ENCODE assay signal across 8 cellular contexts in the genomic region with DNA sequence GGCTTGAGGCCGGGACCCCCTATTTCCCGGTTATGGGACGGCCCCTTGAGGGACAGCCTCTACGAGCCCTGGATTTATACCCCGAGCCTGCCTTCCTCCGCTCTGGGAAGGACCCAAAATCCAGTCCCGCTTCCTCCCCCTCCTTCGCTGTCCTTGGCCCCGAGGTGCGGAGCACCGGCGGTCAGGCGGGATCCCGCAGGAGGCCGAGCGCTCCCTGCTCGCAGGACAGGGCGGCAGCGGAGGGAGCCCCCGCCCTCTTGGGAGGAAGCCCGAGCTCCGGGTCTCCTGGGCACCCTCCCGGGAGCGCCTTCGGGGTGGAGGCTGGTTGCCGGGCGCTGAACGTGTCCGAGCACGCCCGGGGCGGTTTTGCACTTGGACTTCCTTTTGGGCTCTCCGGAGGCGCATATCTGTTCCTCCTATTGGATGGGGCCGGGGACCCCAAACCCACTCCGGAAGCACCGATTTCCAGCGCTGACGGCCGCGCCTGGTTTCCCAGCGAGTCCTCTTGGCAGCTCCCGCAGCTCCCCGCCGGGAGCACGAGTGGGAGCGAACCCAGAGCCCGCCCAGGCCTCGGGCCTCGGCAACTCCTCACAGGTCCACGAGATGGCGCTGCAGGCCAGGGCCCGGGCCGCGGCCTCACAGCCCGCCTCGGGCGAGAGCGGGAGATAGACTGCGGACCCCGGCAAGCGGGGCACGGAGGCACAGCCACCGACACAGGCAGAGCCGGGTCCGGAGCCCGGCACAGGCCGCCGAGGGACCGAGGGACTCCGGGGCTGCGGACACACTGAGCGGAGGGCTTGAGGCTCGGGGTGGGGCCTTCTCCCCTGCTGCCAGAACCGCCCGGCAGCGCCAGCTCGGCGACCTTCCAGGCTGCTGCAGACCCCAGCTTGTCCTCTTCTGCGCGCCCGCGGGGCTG. TPM values are rescaled to one million over a fixed set of nuclear protein-coding genes. Genes with fewer than 3 reads are reported as not detected.
DNase-seq lines count a peak whose midpoint lies in the region; ATAC-seq, FAIRE-seq and TF ChIP-seq lines count a peak whose summit lies in the region.

No MANE protein-coding gene starts in this region.

- POLR2A ChIA-PET in GM12878 (lab: Charles Lee): no interaction called here

- peak; percentile 13 for FAIRE-seq in GM12878 (lab: Jason Lieb, UNC)

- peak; percentile 54 for ATAC-seq in HG02678 (IDR thresholded peaks at IDR 0.05; ENCODE audit: unreplicated experiment)
- peak; percentile 83 for ATAC-seq in GM12878
- ATAC-seq in gastrocnemius medialis: peak; percentile 73 to 78
- ATAC-seq in HG03025 (IDR thresholded peaks at IDR 0.05; ENCODE audit: low FRiP score, unreplicated experiment): no peak

- H3K9me3 ChIP-seq in GM12878 (replicated peaks; ENCODE audit: control insufficient read depth, insufficient read depth, low read length): peaks cover 1% of the 10 kb centered on the region; the same call in 1 of the 3 replicates
- H3K9me3 ChIP-seq in iPS DF 6.9 (ENCODE audit: control insufficient read depth, insufficient read depth, low read length): no peaks in the 10 kb centered on the region
- no peaks in the 10 kb centered on the region for H3K9me3 ChIP-seq in gastrocnemius medialis

- in situ Hi-C loops in GM12878 (cut with MboI): loop anchor here (10.0 kb wide), 1 partner anchor 693 kb away; no protein-coding TSS in a partner anchor
- in situ Hi-C loops in gastrocnemius medialis (cut with MboI; ENCODE audit: low sequenced_read_pairs in 4 of 4): no loop called here

- SMC1A ChIA-PET in GM12878 (lab: Charles Lee; ENCODE audit: uncharacterized antibody, unreplicated experiment): interaction anchor here (0.6 to 2.2 kb wide), 6 partner anchors 421 to 701 kb away, joined by 3 to 8 read pairs (median 3); no protein-coding TSS in a partner anchor

- no peaks in the 10 kb centered on the region for H4K20me1 ChIP-seq in GM12878 (ENCODE audit: control insufficient read depth, insufficient read depth)

- H3K36me3 ChIP-seq in GM12878 (ENCODE audit: control insufficient read depth in 2 of 2, insufficient read depth in 2 of 2, low read length in 1 of 2): no peaks in the 10 kb centered on the region
- H3K36me3 ChIP-seq in iPS DF 6.9 (ENCODE audit: control insufficient read depth, insufficient read depth, low read length): no peaks in the 10 kb centered on the region; the same call in 1 of the 2 replicates
- no peaks in the 10 kb centered on the region for H3K36me3 ChIP-seq in gastrocnemius medialis

- RAD21 ChIA-PET in GM12878 (lab: Charles Lee; ENCODE audit: unreplicated experiment): interaction anchor here (0.6 to 1.6 kb wide), 9 partner anchors 133 to 699 kb away, joined by 3 to 7 read pairs (median 3); no protein-coding TSS in a partner anchor

- H3K4me2 ChIP-seq in GM12878 (ENCODE audit: control insufficient read depth, insufficient read depth): peak overlapping the region; percentile 78

- peak; percentile 69 for DNase-seq in NCI-H1105 treated with DMSO at 0.1 percent for 48 hours (lab: John Stamatoyannopoulos, UW)
- peak; percentile 100 for DNase-seq in T1000 (lab: John Stamatoyannopoulos, UW)
- DNase-seq in GM12878 (ENCODE audit: low read depth, low spot score): peak; percentile 5
- DNase-seq in iPS DF 6.9 (ENCODE audit: low read depth, low spot score): no peak
- peak in 1 of 2 donors; percentile 69 for DNase-seq in gastrocnemius medialis

- intact Hi-C loops in GM12878 (cut with micrococcal nuclease; ENCODE audit: unreplicated experiment) (loop anchor here (1.0 kb wide), 2 partner anchors 139 to 425 kb away; no protein-coding TSS in a partner anchor), gastrocnemius medialis (cut with DNase I; ENCODE audit: low total_unique reads) (loop anchor here (1.0 to 10.0 kb wide), 4 partner anchors 139 to 654 kb away; a partner anchor contains a TSS)

- peak; percentile 88 for TF ChIP-seq CTCF in GM12873 (IDR thresholded peaks at IDR 0.05; ENCODE audit: insufficient read depth, low read depth, low read length, missing control alignments)
- TF ChIP-seq CTCF in GM12878 (IDR thresholded peaks at IDR 0.05 in 2 of 3, conservative IDR thresholded peaks at IDR 0.05 in 1 of 3; ENCODE audit: control insufficient read depth in 2 of 3, extremely low read depth in 1 of 3, insufficient read depth in 1 of 3, low read depth in 3 of 3, low read length in 3 of 3): peak; percentile 83 to 94 (median 87)
- peak; percentile 93 to 99 (median 98) for TF ChIP-seq CTCF in gastrocnemius medialis (IDR thresholded peaks at IDR 0.05 in 4 of 5, conservative IDR thresholded peaks at IDR 0.05 in 1 of 5)

- H3K4me1 ChIP-seq in GM12878 (ENCODE audit: control insufficient read depth, insufficient read depth, low read length) (peaks cover 4% of the 10 kb centered on the region; the same call in 1 of the 2 replicates), iPS DF 6.9 (ENCODE audit: control insufficient read depth, insufficient read depth, low read length) (peaks cover 2% of the 10 kb centered on the region; the same call in 1 of the 2 replicates), gastrocnemius medialis (peaks cover 0 to 26% of the 10 kb centered on the region in 2 donors)

- CTCF ChIA-PET in GM12878 (lab: Yijun Ruan, JAX): interaction anchor here (0.6 to 1.6 kb wide), 19 partner anchors 8 to 808 kb away, joined by 3 to 11 read pairs (median 3); no protein-coding TSS in a partner anchor

- WGBS in GM12878 (ENCODE audit: insufficient coverage, insufficient replicate concordance, low lambda C conversion rate, missing lambda C conversion rate): 3% methylated on average over 82 of the region's 83 CpGs
- WGBS in iPS DF 6.9 (ENCODE audit: insufficient coverage, insufficient read length): no CpG with 5 or more reads among the region's 83 CpGs

- no TSS peak for BruUV-seq in GM12878 (replicated peaks; lab: Mats Ljungman, UMichigan)

- peak overlapping the region; percentile 54; the same call in 1 of the 2 replicates for H3K4me3 ChIP-seq in GM12878
- H3K4me3 ChIP-seq in iPS DF 6.9 (ENCODE audit: low read length): peak overlapping the region; percentile 48; the same call in 1 of the 2 replicates
- peak overlapping the region; percentile 67 to 74 (median 70) for H3K4me3 ChIP-seq in gastrocnemius medialis

- H3K27ac ChIP-seq in GM12878 (ENCODE audit: control insufficient read depth, insufficient read depth) (no peak overlapping the region), iPS DF 6.9 (ENCODE audit: low read length) (no peak overlapping the region), gastrocnemius medialis (peak overlapping the region; percentile 54 to 76 (median 67))

- H3K9ac ChIP-seq in GM12878 (ENCODE audit: control insufficient read depth, insufficient read depth, low read length): peak overlapping the region; percentile 35

- TF ChIP-seq POLR2A in GM12878 (IDR thresholded peaks at IDR 0.05; ENCODE audit: low read depth, low read length) (no peak), gastrocnemius medialis (IDR thresholded peaks at IDR 0.05) (no peak)

- TF ChIP-seq EP300 in GM12878 (IDR thresholded peaks at IDR 0.05; ENCODE audit: borderline replicate concordance in 1 of 2, control insufficient read depth in 1 of 2, low read depth in 2 of 2, low read length in 2 of 2): no peak

- peak overlapping the region; percentile 69 for H2AFZ ChIP-seq in GM12878 (ENCODE audit: control insufficient read depth, low read depth, low read length)

- H3K79me2 ChIP-seq in GM12878 (ENCODE audit: control insufficient read depth, insufficient read depth, low read length): no peaks in the 10 kb centered on the region

- peaks cover 17 to 35% of the 10 kb centered on the region in 2 experiments for H3K27me3 ChIP-seq in GM12878 (replicated peaks in 1 of 2; ENCODE audit: control insufficient read depth in 2 of 2, insufficient read depth in 2 of 2, low read length in 1 of 2)
- H3K27me3 ChIP-seq in iPS DF 6.9 (ENCODE audit: control insufficient read depth, insufficient read depth, low read length): peaks cover 40% of the 10 kb centered on the region
- peaks cover 13 to 28% (median 21%) of the 10 kb centered on the region in 3 donors for H3K27me3 ChIP-seq in gastrocnemius medialis

- TF ChIP-seq RAD21 in GM12878 (IDR thresholded peaks at IDR 0.05; ENCODE audit: insufficient read depth, low read depth, low read length): peak; percentile 89

RNA-seq across cellular contexts. Expression of a gene that starts 12.6 kb away (rescaled TPM):
- total RNA-seq in GM12878 (2013; cell fraction: nucleolus; rRNA removed): not detected in 2 replicates
- total RNA-seq in GM12878 (2014; rRNA removed) (not detected in 2 replicates), GM12878 (2014; rRNA removed; fragmentation: Illumina TruSeq; extraction: Trizol) (not detected in 2 replicates), GM12878 (2021) (0.11 and 0.13 TPM in 2 replicates), gastrocnemius medialis (10 to 100 TPM in 1 of 4 donors, 1 to 10 TPM in 3; 4.2 to 10.4 (median 6.4) TPM)
- not detected for polyA plus RNA-seq in GM12878 (2011; ENCODE audit: low read depth)
- polyA plus RNA-seq in GM12878 (2011; rRNA removed) (not detected in 2 replicates), GM12878 (2014; fragmentation: Illumina TruSeq; extraction: Trizol) (not detected in 2 replicates), GM12878 (2014; fragmentation: Nextera tagmentation; extraction: Ambion mirVana) (not detected), GM12878 (2014; rRNA removed) (not detected in 2 replicates), GM12878 (2016; fragmentation: Nextera tagmentation; extraction: Ambion mirVana) (not detected)
- polyA plus RNA-seq in GM12878 (2011; cell fraction: cytosol; rRNA removed): not detected in 2 replicates
- not detected in 2 replicates for polyA plus RNA-seq in GM12878 (2011; cell fraction: nucleus; rRNA removed)
- polyA plus RNA-seq in GM12878 (2012): not detected in 2 replicates
- not detected in 2 replicates for polyA minus RNA-seq in GM12878 (2011; rRNA and poly(A)+ RNA removed)
- not detected in 2 replicates for polyA minus RNA-seq in GM12878 (2011; cell fraction: cytosol; rRNA and poly(A)+ RNA removed)
- not detected in 2 replicates for polyA minus RNA-seq in GM12878 (2011; cell fraction: nucleus; rRNA and poly(A)+ RNA removed)

RNA-seq across cellular contexts. Expression of a gene that starts 40.0 kb away (rescaled TPM):
- not detected in 2 replicates for total RNA-seq in GM12878 (2013; cell fraction: nucleolus; rRNA removed)
- total RNA-seq in GM12878 (2014; rRNA removed) (not detected in 2 replicates), GM12878 (2014; rRNA removed; fragmentation: Illumina TruSeq; extraction: Trizol) (not detected in 2 replicates), GM12878 (2021) (not detected in 2 replicates), gastrocnemius medialis (not detected)
- polyA plus RNA-seq in GM12878 (2011; ENCODE audit: low read depth): not detected
- polyA plus RNA-seq in GM12878 (2011; rRNA removed) (not detected in 2 replicates), GM12878 (2014; fragmentation: Illumina TruSeq; extraction: Trizol) (0.01 TPM in 1 of 2 replicates, not detected in the other), GM12878 (2014; fragmentation: Nextera tagmentation; extraction: Ambion mirVana) (not detected), GM12878 (2014; rRNA removed) (not detected in 2 replicates), GM12878 (2016; fragmentation: Nextera tagmentation; extraction: Ambion mirVana) (not detected)
- polyA plus RNA-seq in GM12878 (2011; cell fraction: cytosol; rRNA removed): 0.03 TPM in 1 of 2 replicates, not detected in the other
- 0.06 TPM in 1 of 2 replicates, not detected in the other for polyA plus RNA-seq in GM12878 (2011; cell fraction: nucleus; rRNA removed)
- 0.07 TPM in 1 of 2 replicates, not detected in the other for polyA plus RNA-seq in GM12878 (2012)
- 0.15 TPM in 1 of 2 replicates, not detected in the other for polyA minus RNA-seq in GM12878 (2011; rRNA and poly(A)+ RNA removed)
- not detected in 2 replicates for polyA minus RNA-seq in GM12878 (2011; cell fraction: cytosol; rRNA and poly(A)+ RNA removed)
- polyA minus RNA-seq in GM12878 (2011; cell fraction: nucleus; rRNA and poly(A)+ RNA removed): not detected in 2 replicates

Comparison
In these comparisons a context has a peak if more than half of its experiments do, and no peak if none do; other contexts are left out.
1. H3K27ac ChIP-seq: peak in gastrocnemius medialis (4 of 4); none in GM12878 (single experiment) and iPS DF 6.9 (single experiment).
2. RNA of a gene that starts 12.6 kb away (total RNA-seq): 4.2 to 10.4 TPM in gastrocnemius medialis; 0.11 to 0.13 TPM in GM12878; every median in the first group is over 4 times any median in the second.
3. Peak in every context shown above with its lines, with median percentiles within 50 percentile points of each other: CTCF ChIP-seq and H3K4me3 ChIP-seq.